In the genomic region with DNA sequence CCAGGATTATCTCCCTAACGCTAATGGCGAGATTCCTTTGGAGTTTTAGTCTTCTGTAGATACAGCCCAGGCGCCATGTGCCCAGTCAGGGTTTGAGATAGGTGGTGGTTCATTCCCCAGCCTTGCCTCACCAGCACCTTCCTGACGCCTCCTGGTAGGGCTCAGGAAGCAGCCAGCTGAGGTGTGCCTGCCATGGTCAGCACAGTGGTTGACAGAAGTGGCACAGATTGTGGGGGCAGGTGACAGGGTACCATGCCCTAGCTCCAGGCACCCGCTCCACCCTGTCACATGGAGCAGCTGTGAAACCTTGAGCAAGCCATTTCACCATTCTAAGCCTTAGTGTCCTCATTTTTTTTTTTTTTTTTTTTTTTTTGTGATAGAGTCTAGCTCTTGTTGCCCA, we compare ENCODE assay signal across 21 cellular contexts. TPM values are rescaled to one million over a fixed set of nuclear protein-coding genes. Genes with fewer than 3 reads are reported as not detected.
DNase-seq lines count a peak whose midpoint lies in the region; ATAC-seq and TF ChIP-seq lines count a peak whose summit lies in the region.
"Had no signal": no experiment of that assay in that cellular context is flagged by ENCODE, and none has a peak within 500 bp of the region (broad histone marks: within the 10 kb centered on the region; RNA-seq: fewer than 3 reads in every experiment).

No MANE protein-coding gene starts in this region.

- CTCF ChIA-PET in activated CD8-positive, alpha-beta T cell treated with anti-CD3 and anti-CD28 coated beads for 36 hours (lab: Charles Lee): interaction anchor here (1.4 to 29.8 kb wide), 4 partner anchors 14 to 82 kb away, joined by 4 to 913 read pairs (median 66); partner anchors contain the start of gene EVL
- CTCF ChIA-PET in activated CD8-positive, alpha-beta T cell treated with anti-CD3 and anti-CD28 coated beads, Interleukin-2, amount 10 ng/mL, durations not matched to agents 7 days and 5 days (lab: Charles Lee): interaction anchor here (0.7 to 13.2 kb wide), 5 partner anchors 27 to 128 kb away, joined by 3 to 321 read pairs (median 5); partner anchors contain the start of gene EVL
- CTCF ChIA-PET in RWPE1 (lab: Yijun Ruan, JAX): interaction anchor here (0.6 to 1.2 kb wide), 2 partner anchors 18 to 82 kb away, joined by 3 to 4 read pairs; no protein-coding TSS in a partner anchor

- H3K4me1 ChIP-seq in DND-41 (ENCODE audit: insufficient read depth, low read length): peaks cover 17% of the 10 kb centered on the region

- H3K36me3 ChIP-seq in DND-41 (ENCODE audit: insufficient read depth, low read length): peaks cover 98% of the 10 kb centered on the region
- H3K36me3 ChIP-seq: Peyer's patch had no signal

- H3K27ac ChIP-seq in DND-41 (ENCODE audit: low read length) (peak overlapping the region; percentile 6; the same call in 1 of the 2 replicates), RWPE1 (no peak overlapping the region; the same call in 1 of the 2 replicates)
- H3K27ac ChIP-seq: 22Rv1, Peyer's patch had no signal

- H3K27me3 ChIP-seq in DND-41 (ENCODE audit: insufficient read depth, low read length, poor library complexity): no peaks in the 10 kb centered on the region
- H3K27me3 ChIP-seq: Peyer's patch had no signal

- peaks cover 98% of the 10 kb centered on the region for H3K79me2 ChIP-seq in DND-41 (ENCODE audit: insufficient read depth, low read length)

- no peaks in the 10 kb centered on the region for H3K9me3 Mint-ChIP-seq in activated CD8-positive, alpha-beta T cell treated with anti-CD3 and anti-CD28 coated beads for 36 hours
- no peaks in the 10 kb centered on the region for H3K9me3 Mint-ChIP-seq in activated CD8-positive, alpha-beta T cell treated with anti-CD3 and anti-CD28 coated beads, Interleukin-2, amount 10 ng/mL, durations not matched to agents 7 days and 5 days (ENCODE audit: insufficient read depth)
- H3K9me3 Mint-ChIP-seq in chondrocyte (ENCODE audit: low read depth): no peaks in the 10 kb centered on the region
- no peaks in the 10 kb centered on the region for H3K9me3 Mint-ChIP-seq in activated T-helper 2 cell treated with anti-CD3 and anti-CD28 coated beads, Interferon-gamma antibody, Interleukin-2, Interleukin-4, amounts not matched to agents 10 μg/mL and 5 μg/mL and 100 μg/mL, durations not matched to agents 14 hours and 24 hours and 36 hours
- H3K9me3 Mint-ChIP-seq: CD4-positive, CD25-positive, alpha-beta regulatory T cell had no signal

- H3K4me3 ChIP-seq in DND-41 (ENCODE audit: low read depth in 1 of 2, low read length in 2 of 2): no peak overlapping the region
- H3K4me3 ChIP-seq: Peyer's patch had no signal

- no peaks in the 10 kb centered on the region for H3K27me3 Mint-ChIP-seq in activated CD8-positive, alpha-beta T cell treated with anti-CD3 and anti-CD28 coated beads for 36 hours
- H3K27me3 Mint-ChIP-seq in activated CD8-positive, alpha-beta T cell treated with anti-CD3 and anti-CD28 coated beads, Interleukin-2, amount 10 ng/mL, durations not matched to agents 7 days and 5 days (ENCODE audit: low read depth): no peaks in the 10 kb centered on the region
- no peaks in the 10 kb centered on the region for H3K27me3 Mint-ChIP-seq in chondrocyte (ENCODE audit: low read depth)
- no peaks in the 10 kb centered on the region for H3K27me3 Mint-ChIP-seq in activated T-helper 2 cell treated with anti-CD3 and anti-CD28 coated beads, Interferon-gamma antibody, Interleukin-2, Interleukin-4, amounts not matched to agents 10 μg/mL and 5 μg/mL and 100 μg/mL, durations not matched to agents 14 hours and 24 hours and 36 hours (ENCODE audit: low read depth)
- H3K27me3 Mint-ChIP-seq: CD4-positive, CD25-positive, alpha-beta regulatory T cell had no signal

- peak overlapping the region; percentile 61 for H3K27ac Mint-ChIP-seq in activated CD8-positive, alpha-beta T cell treated with anti-CD3 and anti-CD28 coated beads for 36 hours
- H3K27ac Mint-ChIP-seq in activated CD8-positive, alpha-beta T cell treated with anti-CD3 and anti-CD28 coated beads, Interleukin-2, amount 10 ng/mL, durations not matched to agents 7 days and 5 days: no peak overlapping the region
- no peak overlapping the region for H3K27ac Mint-ChIP-seq in chondrocyte (ENCODE audit: unreplicated experiment)
- no peak overlapping the region for H3K27ac Mint-ChIP-seq in activated T-helper 2 cell treated with anti-CD3 and anti-CD28 coated beads, Interferon-gamma antibody, Interleukin-2, Interleukin-4, amounts not matched to agents 10 μg/mL and 5 μg/mL and 100 μg/mL, durations not matched to agents 14 hours and 24 hours and 36 hours

- H2AFZ ChIP-seq in DND-41 (ENCODE audit: low read depth, low read length): no peak overlapping the region

- ATAC-seq in activated CD8-positive, alpha-beta T cell treated with anti-CD3 and anti-CD28 coated beads for 36 hours: no peak
- ATAC-seq in activated CD8-positive, alpha-beta T cell treated with anti-CD3 and anti-CD28 coated beads, Interleukin-2, amount 10 ng/mL, durations not matched to agents 7 days and 5 days: no peak
- 0 out of 3 replicates have a peak, but pooled peaks have one; percentile 7 for ATAC-seq in DND-41 (ENCODE audit: insufficient read depth, low read depth)

- H4K20me1 ChIP-seq in DND-41 (ENCODE audit: insufficient read depth, low read length): peaks cover 95% of the 10 kb centered on the region

- H3K4me1 Mint-ChIP-seq in activated CD8-positive, alpha-beta T cell treated with anti-CD3 and anti-CD28 coated beads for 36 hours (ENCODE audit: low read depth): peaks cover 58% of the 10 kb centered on the region
- peaks cover 66% of the 10 kb centered on the region for H3K4me1 Mint-ChIP-seq in activated CD8-positive, alpha-beta T cell treated with anti-CD3 and anti-CD28 coated beads, Interleukin-2, amount 10 ng/mL, durations not matched to agents 7 days and 5 days (ENCODE audit: low read depth)
- H3K4me1 Mint-ChIP-seq in chondrocyte (ENCODE audit: low read depth): peaks cover 56% of the 10 kb centered on the region
- peaks cover 47% of the 10 kb centered on the region for H3K4me1 Mint-ChIP-seq in activated T-helper 2 cell treated with anti-CD3 and anti-CD28 coated beads, Interferon-gamma antibody, Interleukin-2, Interleukin-4, amounts not matched to agents 10 μg/mL and 5 μg/mL and 100 μg/mL, durations not matched to agents 14 hours and 24 hours and 36 hours (ENCODE audit: low read depth)

- H3K4me2 ChIP-seq in DND-41 (ENCODE audit: insufficient read depth, low read length): no peak overlapping the region
- H3K4me2 ChIP-seq: SK-N-SH had no signal

- no peak for DNase-seq in activated CD8-positive, alpha-beta T cell treated with anti-CD3 and anti-CD28 coated beads for 36 hours
- DNase-seq in activated CD8-positive, alpha-beta T cell treated with anti-CD3 and anti-CD28 coated beads, Interleukin-2, amount 10 ng/mL, durations not matched to agents 7 days and 5 days: no peak
- DNase-seq in DND-41 (no peak), chondrocyte (ENCODE audit: low spot score) (peak; percentile 52), posterior vena cava (ENCODE audit: low spot score) (peak; percentile 62), RWPE1 (ENCODE audit: low spot score) (no peak), NCI-H2196 treated with DMSO at 0.1 percent for 48 hours (lab: John Stamatoyannopoulos, UW; ENCODE audit: unreplicated experiment) (no peak)
- no peak for DNase-seq in activated T-helper 2 cell treated with anti-CD3 and anti-CD28 coated beads, Interferon-gamma antibody, Interleukin-2, Interleukin-4, amounts not matched to agents 10 μg/mL and 5 μg/mL and 100 μg/mL, durations not matched to agents 14 hours and 24 hours and 36 hours (ENCODE audit: low spot score)
- DNase-seq: Calu3; CD4-positive, CD25-positive, alpha-beta regulatory T cell; EL; NCI-H1092 treated with DMSO at 0.1 percent for 48 hours; NCI-H2081; NCI-H510A; NCI-H748 treated with DMSO at 0.1 percent for 48 hours; NK-92 treated with Interleukin-12 subunit alpha and Interleukin-12 subunit beta, amount 100 ng/mL, for 24 hours; Peyer's patch; SHP77 treated with DMSO at 0.1 percent for 48 hours; SK-N-SH had no signal

- H3K9ac ChIP-seq in DND-41 (ENCODE audit: low read depth, low read length): no peak overlapping the region
- H3K9ac ChIP-seq: SK-N-SH had no signal

- no peak overlapping the region for H3K4me3 Mint-ChIP-seq in activated CD8-positive, alpha-beta T cell treated with anti-CD3 and anti-CD28 coated beads for 36 hours
- no peak overlapping the region for H3K4me3 Mint-ChIP-seq in activated CD8-positive, alpha-beta T cell treated with anti-CD3 and anti-CD28 coated beads, Interleukin-2, amount 10 ng/mL, durations not matched to agents 7 days and 5 days
- no peak overlapping the region for H3K4me3 Mint-ChIP-seq in chondrocyte (ENCODE audit: unreplicated experiment)
- H3K4me3 Mint-ChIP-seq in activated T-helper 2 cell treated with anti-CD3 and anti-CD28 coated beads, Interferon-gamma antibody, Interleukin-2, Interleukin-4, amounts not matched to agents 10 μg/mL and 5 μg/mL and 100 μg/mL, durations not matched to agents 14 hours and 24 hours and 36 hours (ENCODE audit: low read depth): no peak overlapping the region
- H3K4me3 Mint-ChIP-seq: CD4-positive, CD25-positive, alpha-beta regulatory T cell had no signal

- no peak for TF ChIP-seq CTCF in activated CD8-positive, alpha-beta T cell treated with anti-CD3 and anti-CD28 coated beads for 36 hours (IDR thresholded peaks at IDR 0.05)
- TF ChIP-seq CTCF in DND-41 (IDR thresholded peaks at IDR 0.05; ENCODE audit: borderline replicate concordance, extremely low read depth, low read length, poor library complexity, severe bottlenecking): no peak
- TF ChIP-seq CTCF in chondrocyte (IDR thresholded peaks at IDR 0.05): no peak
- TF ChIP-seq CTCF in RWPE1 (conservative IDR thresholded peaks at IDR 0.05; ENCODE audit: low read depth): no peak

- peaks cover 62% of the 10 kb centered on the region for H3K36me3 Mint-ChIP-seq in activated CD8-positive, alpha-beta T cell treated with anti-CD3 and anti-CD28 coated beads for 36 hours (ENCODE audit: low read depth)
- H3K36me3 Mint-ChIP-seq in activated CD8-positive, alpha-beta T cell treated with anti-CD3 and anti-CD28 coated beads, Interleukin-2, amount 10 ng/mL, durations not matched to agents 7 days and 5 days (ENCODE audit: low read depth): peaks cover 86% of the 10 kb centered on the region
- peaks cover 3% of the 10 kb centered on the region for H3K36me3 Mint-ChIP-seq in chondrocyte (ENCODE audit: low read depth)
- H3K36me3 Mint-ChIP-seq in activated T-helper 2 cell treated with anti-CD3 and anti-CD28 coated beads, Interferon-gamma antibody, Interleukin-2, Interleukin-4, amounts not matched to agents 10 μg/mL and 5 μg/mL and 100 μg/mL, durations not matched to agents 14 hours and 24 hours and 36 hours (ENCODE audit: low read depth): peaks cover 72% of the 10 kb centered on the region

- intact Hi-C loops in activated CD8-positive, alpha-beta T cell treated with anti-CD3 and anti-CD28 coated beads for 36 hours (cut with micrococcal nuclease): no loop called here
- intact Hi-C loops in posterior vena cava (cut with DNase I): no loop called here
- intact Hi-C loops in activated T-helper 2 cell treated with anti-CD3 and anti-CD28 coated beads, Interferon-gamma antibody, Interleukin-2, Interleukin-4, amounts not matched to agents 10 μg/mL and 5 μg/mL and 100 μg/mL, durations not matched to agents 14 hours and 24 hours and 36 hours (cut with micrococcal nuclease): no loop called here

- no peaks in the 10 kb centered on the region for H3K9me3 ChIP-seq in DND-41 (ENCODE audit: insufficient read depth, low read length, severe bottlenecking)
- H3K9me3 ChIP-seq: Peyer's patch, SK-N-SH had no signal

- POLR2A ChIA-PET in activated CD8-positive, alpha-beta T cell treated with anti-CD3 and anti-CD28 coated beads for 36 hours (lab: Charles Lee): interaction anchor here (1.1 to 27.2 kb wide), 2 partner anchors 36 to 55 kb away, joined by 5 to 840 read pairs; partner anchors contain the start of gene EVL
- POLR2A ChIA-PET in activated CD8-positive, alpha-beta T cell treated with anti-CD3 and anti-CD28 coated beads, Interleukin-2, amount 10 ng/mL, durations not matched to agents 7 days and 5 days (lab: Charles Lee): interaction anchor here (0.5 to 0.7 kb wide), 2 partner anchors 94 to 230 kb away, joined by 3 to 4 read pairs; no protein-coding TSS in a partner anchor
- POLR2A ChIA-PET in RWPE1 (lab: Yijun Ruan, JAX; ENCODE audit: low non-redundant PET): no interaction called here

RNA-seq across cellular contexts. Expression of gene EVL, which starts 45.6 kb away (rescaled TPM):
- total RNA-seq in activated CD8-positive, alpha-beta T cell treated with anti-CD3 and anti-CD28 coated beads for 36 hours: 100 to 1,000 TPM; 340 to 351 TPM
- total RNA-seq in activated CD8-positive, alpha-beta T cell treated with anti-CD3 and anti-CD28 coated beads, Interleukin-2, amount 10 ng/mL, durations not matched to agents 7 days and 5 days: 100 to 1,000 TPM; 863 to 926 TPM
- total RNA-seq in chondrocyte: 98.9 to 112 TPM (median 104 TPM) in 3 replicates
- 10 to 100 TPM; 47.1 to 68.9 TPM for total RNA-seq in posterior vena cava
- 255 TPM in 2 replicates for total RNA-seq in activated T-helper 2 cell treated with anti-CD3 and anti-CD28 coated beads, Interferon-gamma antibody, Interleukin-2, Interleukin-4, amounts not matched to agents 10 μg/mL and 5 μg/mL and 100 μg/mL, durations not matched to agents 14 hours and 24 hours and 36 hours

RNA-seq across cellular contexts. Expression of gene DEGS2, which starts 48.6 kb away (rescaled TPM):
- total RNA-seq in activated CD8-positive, alpha-beta T cell treated with anti-CD3 and anti-CD28 coated beads for 36 hours: 1 to 10 TPM; 2.6 to 3.1 TPM
- total RNA-seq in activated CD8-positive, alpha-beta T cell treated with anti-CD3 and anti-CD28 coated beads, Interleukin-2, amount 10 ng/mL, durations not matched to agents 7 days and 5 days: under 1 TPM; 0.05 to 0.39 TPM
- total RNA-seq in chondrocyte (0.17 to 0.36 TPM in 2 of 3 replicates, not detected in the other), posterior vena cava (1 to 10 TPM in 1 of 2 donors, under 1 TPM in 1; 0.10 to 1.2 TPM)
- total RNA-seq in activated T-helper 2 cell treated with anti-CD3 and anti-CD28 coated beads, Interferon-gamma antibody, Interleukin-2, Interleukin-4, amounts not matched to agents 10 μg/mL and 5 μg/mL and 100 μg/mL, durations not matched to agents 14 hours and 24 hours and 36 hours: 0.16 and 0.41 TPM in 2 replicates
- total RNA-seq: CD4-positive, CD25-positive, alpha-beta regulatory T cell; LHCN-M2 had no signal

Comparison
In these comparisons a context has a peak if more than half of its experiments do, and no peak if none do; other contexts are left out.
1. DNase-seq: peak in chondrocyte (single experiment) and posterior vena cava (single experiment); none in activated CD8-positive, alpha-beta T cell treated with anti-CD3 and anti-CD28 coated beads for 36 hours (single experiment), activated CD8-positive, alpha-beta T cell treated with anti-CD3 and anti-CD28 coated beads, Interleukin-2, amount 10 ng/mL, durations not matched to agents 7 days and 5 days (single experiment), DND-41 (single experiment), RWPE1 (single experiment), NCI-H2196 treated with DMSO at 0.1 percent for 48 hours (single experiment) and activated T-helper 2 cell treated with anti-CD3 and anti-CD28 coated beads, Interferon-gamma antibody, Interleukin-2, Interleukin-4, amounts not matched to agents 10 μg/mL and 5 μg/mL and 100 μg/mL, durations not matched to agents 14 hours and 24 hours and 36 hours (single experiment).